Comparison of ENCODE assay signal across 16 cellular contexts in the genomic region with DNA sequence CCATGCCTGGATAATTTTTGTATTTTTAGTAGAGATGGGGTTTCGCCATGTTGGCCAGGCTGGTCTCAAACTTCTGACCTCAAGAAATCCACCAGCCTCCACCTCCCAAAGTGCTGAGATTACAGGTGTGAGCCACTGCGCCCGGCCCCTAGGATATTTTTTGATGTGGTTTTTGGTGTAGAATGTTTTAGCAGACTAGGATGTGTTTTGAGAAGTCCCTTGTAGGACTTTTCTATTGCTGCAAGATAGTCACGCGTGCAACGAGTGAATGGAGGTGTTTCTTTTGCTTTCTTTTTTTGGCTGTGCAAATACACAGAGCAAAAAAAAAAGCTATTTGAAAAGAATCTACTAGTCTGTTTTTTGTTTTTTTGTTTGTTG. TPM values are rescaled to one million over a fixed set of nuclear protein-coding genes. Genes with fewer than 3 reads are reported as not detected.
DNase-seq lines count a peak whose midpoint lies in the region; ATAC-seq, FAIRE-seq and TF ChIP-seq lines count a peak whose summit lies in the region.
"Had no signal": no experiment of that assay in that cellular context is flagged by ENCODE, and none has a peak within 500 bp of the region (broad histone marks: within the 10 kb centered on the region; RNA-seq: fewer than 3 reads in every experiment).

No MANE protein-coding gene starts in this region.

- H3K36me3 Mint-ChIP-seq in activated naive CD4-positive, alpha-beta T cell treated with anti-CD3 and anti-CD28 coated beads for 36 hours (ENCODE audit: low read depth): no peaks in the 10 kb centered on the region
- H3K36me3 Mint-ChIP-seq in activated naive CD4-positive, alpha-beta T cell treated with anti-CD3 and anti-CD28 coated beads, Interleukin-2, amount 50 U/mL, for 72 hours: peaks cover 0 to 11% of the 10 kb centered on the region in 2 donors

- no peaks in the 10 kb centered on the region for H3K9me3 Mint-ChIP-seq in activated naive CD4-positive, alpha-beta T cell treated with anti-CD3 and anti-CD28 coated beads for 36 hours
- H3K9me3 Mint-ChIP-seq in activated naive CD4-positive, alpha-beta T cell treated with anti-CD3 and anti-CD28 coated beads, Interleukin-2, amount 50 U/mL, for 72 hours: peaks cover 0 to 5% of the 10 kb centered on the region in 2 donors
- H3K9me3 Mint-ChIP-seq: GM23338 had no signal

- no peak for TF ChIP-seq EP300 in GM12878 (IDR thresholded peaks at IDR 0.05; ENCODE audit: borderline replicate concordance in 1 of 2, control insufficient read depth in 1 of 2, low read depth in 2 of 2, low read length in 2 of 2)
- no peak for TF ChIP-seq EP300 in suprapubic skin (IDR thresholded peaks at IDR 0.05)

- CTCF ChIA-PET in activated naive CD4-positive, alpha-beta T cell treated with anti-CD3 and anti-CD28 coated beads for 36 hours (lab: Charles Lee): no interaction called here
- CTCF ChIA-PET in Panc1 (lab: Charles Lee): no interaction called here
- CTCF ChIA-PET in GM12878 (lab: Yijun Ruan, JAX): interaction anchor here (1.0 kb wide), 1 partner anchor 14 kb away, joined by 3 read pairs; no protein-coding TSS in a partner anchor

- RAD21 ChIA-PET in GM12878 (lab: Charles Lee; ENCODE audit: unreplicated experiment): interaction anchor here (0.9 kb wide), 1 partner anchor 21 kb away, joined by 4 read pairs; no protein-coding TSS in a partner anchor

- no peak for TF ChIP-seq POLR2A in GM12878 (IDR thresholded peaks at IDR 0.05; ENCODE audit: low read depth, low read length)
- TF ChIP-seq POLR2A in suprapubic skin (IDR thresholded peaks at IDR 0.05): no peak

- in situ Hi-C loops in Panc1 (cut with HindIII; ENCODE audit: low pct_unique_long_range_greater_than_20kb, low sequenced_read_pairs): no loop called here
- in situ Hi-C loops in GM12878 (cut with MboI): no loop called here

- H3K4me3 ChIP-seq in Panc1 (ENCODE audit: low read depth in 2 of 2, low read length in 2 of 2) (no peak overlapping the region), GM12878 (no peak overlapping the region), suprapubic skin (no peak overlapping the region)
- H3K4me3 ChIP-seq: GM23338, K562 had no signal

- no peak overlapping the region for H3K27ac Mint-ChIP-seq in activated naive CD4-positive, alpha-beta T cell treated with anti-CD3 and anti-CD28 coated beads for 36 hours
- no peak overlapping the region for H3K27ac Mint-ChIP-seq in activated naive CD4-positive, alpha-beta T cell treated with anti-CD3 and anti-CD28 coated beads, Interleukin-2, amount 50 U/mL, for 72 hours
- H3K27ac Mint-ChIP-seq: GM23338 had no signal

- H3K27me3 Mint-ChIP-seq in activated naive CD4-positive, alpha-beta T cell treated with anti-CD3 and anti-CD28 coated beads for 36 hours (ENCODE audit: low read depth): no peaks in the 10 kb centered on the region

- H4K20me1 ChIP-seq in GM12878 (ENCODE audit: control insufficient read depth, insufficient read depth): no peaks in the 10 kb centered on the region

- POLR2A ChIA-PET in Panc1 (lab: Charles Lee) (no interaction called here), GM12878 (lab: Charles Lee) (interaction anchor here (1.5 kb wide), 1 partner anchor 14 kb away, joined by 3 read pairs; no protein-coding TSS in a partner anchor)

- H3K4me2 ChIP-seq in GM12878 (ENCODE audit: control insufficient read depth, insufficient read depth): no peak overlapping the region
- H3K4me2 ChIP-seq: GM23338 had no signal

- H3K27me3 ChIP-seq in Panc1 (ENCODE audit: control insufficient read depth, insufficient read depth, low read length) (no peaks in the 10 kb centered on the region), GM12878 (replicated peaks in 1 of 2; ENCODE audit: control insufficient read depth in 2 of 2, insufficient read depth in 2 of 2, low read length in 1 of 2) (no peaks in the 10 kb centered on the region), suprapubic skin (no peaks in the 10 kb centered on the region)

- DNase-seq in activated naive CD4-positive, alpha-beta T cell treated with anti-CD3 and anti-CD28 coated beads for 36 hours: peak; percentile 61
- DNase-seq in activated naive CD4-positive, alpha-beta T cell treated with anti-CD3 and anti-CD28 coated beads, Interleukin-2, amount 50 U/mL, for 72 hours (ENCODE audit: low spot score in 2 of 2): no peak
- DNase-seq in Panc1 (ENCODE audit: low read depth, low spot score) (no peak), GM12878 (ENCODE audit: low read depth, low spot score) (no peak), suprapubic skin (ENCODE audit: low spot score in 2 of 2) (no peak), HK-2 (ENCODE audit: unreplicated experiment) (no peak), caudate nucleus (lab: John Stamatoyannopoulos, UW) (no peak)
- DNase-seq: C1 segment of cervical spinal cord, NCI-H1436, NCI-H2029 treated with DMSO at 0.1 percent for 48 hours, NCI-H510A, NCI-H82, PC-3 had no signal

- no peaks in the 10 kb centered on the region for H3K36me3 ChIP-seq in Panc1 (ENCODE audit: control insufficient read depth, insufficient read depth, low read length)
- no peaks in the 10 kb centered on the region for H3K36me3 ChIP-seq in GM12878 (ENCODE audit: control insufficient read depth in 2 of 2, insufficient read depth in 2 of 2, low read length in 1 of 2)
- no peaks in the 10 kb centered on the region for H3K36me3 ChIP-seq in suprapubic skin

- H3K9ac ChIP-seq in GM12878 (ENCODE audit: control insufficient read depth, insufficient read depth, low read length): no peak overlapping the region

- no peak for FAIRE-seq in GM12878 (lab: Jason Lieb, UNC)
- FAIRE-seq: K562 had no signal

- H3K27ac ChIP-seq in Panc1 (ENCODE audit: low read length) (peak overlapping the region; percentile 73; the same call in 1 of the 2 replicates), GM12878 (ENCODE audit: control insufficient read depth, insufficient read depth) (no peak overlapping the region), suprapubic skin (peak overlapping the region; percentile 31), caudate nucleus (ENCODE audit: low read depth, low read length) (no peak overlapping the region)

- BruUV-seq in Panc1 (replicated peaks; lab: Mats Ljungman, UMichigan): no TSS peak
- BruUV-seq in GM12878 (replicated peaks; lab: Mats Ljungman, UMichigan): no TSS peak

- no peak overlapping the region for H3K4me3 Mint-ChIP-seq in activated naive CD4-positive, alpha-beta T cell treated with anti-CD3 and anti-CD28 coated beads for 36 hours
- H3K4me3 Mint-ChIP-seq: GM23338 had no signal

- 83% methylated on average over 6 of the region's 6 CpGs for WGBS in GM12878 (ENCODE audit: insufficient coverage, insufficient replicate concordance, low lambda C conversion rate, missing lambda C conversion rate)
- WGBS in suprapubic skin: 93% methylated on average over 6 of the region's 6 CpGs

- TF ChIP-seq CTCF in Panc1 (IDR thresholded peaks at IDR 0.05) (no peak), GM12878 (IDR thresholded peaks at IDR 0.05 in 2 of 3, conservative IDR thresholded peaks at IDR 0.05 in 1 of 3; ENCODE audit: control insufficient read depth in 2 of 3, extremely low read depth in 1 of 3, insufficient read depth in 1 of 3, low read depth in 3 of 3, low read length in 3 of 3) (no peak), suprapubic skin (IDR thresholded peaks at IDR 0.05) (no peak)

- no peaks in the 10 kb centered on the region for H3K79me2 ChIP-seq in GM12878 (ENCODE audit: control insufficient read depth, insufficient read depth, low read length)

- H3K4me1 ChIP-seq in Panc1 (ENCODE audit: control insufficient read depth, insufficient read depth, low read length) (peaks cover 24% of the 10 kb centered on the region), GM12878 (ENCODE audit: control insufficient read depth, insufficient read depth, low read length) (peaks cover 22% of the 10 kb centered on the region), suprapubic skin (peaks cover 24% of the 10 kb centered on the region)

- SMC1A ChIA-PET in GM12878 (lab: Charles Lee; ENCODE audit: uncharacterized antibody, unreplicated experiment): interaction anchor here (0.9 to 16.8 kb wide), 6 partner anchors 9 to 74 kb away, joined by 3 to 280 read pairs (median 3); no protein-coding TSS in a partner anchor

- H3K9me3 ChIP-seq in Panc1 (ENCODE audit: control insufficient read depth, insufficient read depth, low read depth, low read length) (peaks cover 6% of the 10 kb centered on the region; the same call in 1 of the 2 replicates), GM12878 (replicated peaks; ENCODE audit: control insufficient read depth, insufficient read depth, low read length) (no peaks in the 10 kb centered on the region; the same call in 2 of the 3 replicates), suprapubic skin (no peaks in the 10 kb centered on the region)

- no peak for TF ChIP-seq RAD21 in GM12878 (IDR thresholded peaks at IDR 0.05; ENCODE audit: insufficient read depth, low read depth, low read length)

- no peak overlapping the region for H2AFZ ChIP-seq in GM12878 (ENCODE audit: control insufficient read depth, low read depth, low read length)
- H2AFZ ChIP-seq: GM23338 had no signal

- H3K4me1 Mint-ChIP-seq in activated naive CD4-positive, alpha-beta T cell treated with anti-CD3 and anti-CD28 coated beads for 36 hours (ENCODE audit: low read depth): peaks cover 45% of the 10 kb centered on the region

- no peak for ATAC-seq in activated naive CD4-positive, alpha-beta T cell treated with anti-CD3 and anti-CD28 coated beads, Interleukin-2, amount 50 U/mL, for 72 hours
- ATAC-seq in Panc1 (no peak), GM12878 (no peak)
- ATAC-seq: GM23338, HCT116, K562, PC-3 had no signal

- intact Hi-C loops in activated naive CD4-positive, alpha-beta T cell treated with anti-CD3 and anti-CD28 coated beads for 36 hours (cut with micrococcal nuclease): no loop called here
- intact Hi-C loops in Panc1 (cut with micrococcal nuclease; ENCODE audit: unreplicated experiment) (no loop called here), GM12878 (cut with micrococcal nuclease; ENCODE audit: unreplicated experiment) (no loop called here)

RNA-seq across cellular contexts. Expression of a gene that starts 29.8 kb away (rescaled TPM):
- 10 to 100 TPM; 78.9 to 82.1 TPM for total RNA-seq in activated naive CD4-positive, alpha-beta T cell treated with anti-CD3 and anti-CD28 coated beads for 36 hours
- total RNA-seq in activated naive CD4-positive, alpha-beta T cell treated with anti-CD3 and anti-CD28 coated beads, Interleukin-2, amount 50 U/mL, for 72 hours: 100 to 1,000 TPM in 1 of 2 donors, 10 to 100 TPM in 1; 85.2 to 126 TPM
- total RNA-seq in Panc1 (2021; ENCODE audit: unreplicated experiment): 177 TPM
- polyA plus RNA-seq in Panc1 (2012; ENCODE audit: insufficient read length): 108 TPM
- total RNA-seq in GM12878 (2013; cell fraction: nucleolus; rRNA removed): 102 and 109 TPM in 2 replicates
- 17.6 and 19.9 TPM in 2 replicates for total RNA-seq in GM12878 (2014; rRNA removed)
- total RNA-seq in GM12878 (2014; rRNA removed; fragmentation: Illumina TruSeq; extraction: Trizol): 16.1 and 16.2 TPM in 2 replicates
- 42.1 and 47.3 TPM in 2 replicates for total RNA-seq in GM12878 (2021)
- 25.2 TPM for polyA plus RNA-seq in GM12878 (2011; ENCODE audit: low read depth)
- 31.5 and 32.0 TPM in 2 replicates for polyA plus RNA-seq in GM12878 (2011; rRNA removed)
- polyA plus RNA-seq in GM12878 (2011; cell fraction: cytosol; rRNA removed): 29.9 and 31.3 TPM in 2 replicates
- polyA plus RNA-seq in GM12878 (2011; cell fraction: nucleus; rRNA removed): 60.5 and 74.6 TPM in 2 replicates
- 49.8 and 49.9 TPM in 2 replicates for polyA plus RNA-seq in GM12878 (2012)
- 21.6 and 26.4 TPM in 2 replicates for polyA plus RNA-seq in GM12878 (2014; fragmentation: Illumina TruSeq; extraction: Trizol)
- 10 to 100 TPM in 1 of 2 experiments, 1 to 10 TPM in 1; 7.4 to 15.4 TPM for polyA plus RNA-seq in GM12878 (2014; fragmentation: Nextera tagmentation; extraction: Ambion mirVana)
- polyA plus RNA-seq in GM12878 (2014; rRNA removed): 20.2 and 25.4 TPM in 2 replicates
- 10 to 100 TPM; 48.6 to 54.1 TPM for polyA plus RNA-seq in GM12878 (2016; fragmentation: Nextera tagmentation; extraction: Ambion mirVana)
- polyA minus RNA-seq in GM12878 (2011; rRNA and poly(A)+ RNA removed): 78.3 and 96.8 TPM in 2 replicates
- 15.2 and 23.9 TPM in 2 replicates for polyA minus RNA-seq in GM12878 (2011; cell fraction: cytosol; rRNA and poly(A)+ RNA removed)
- 201 and 273 TPM in 2 replicates for polyA minus RNA-seq in GM12878 (2011; cell fraction: nucleus; rRNA and poly(A)+ RNA removed)
- 100 to 1,000 TPM; 242 to 484 (median 276) TPM for total RNA-seq in suprapubic skin

Comparison
In these comparisons a context has a peak if more than half of its experiments do, and no peak if none do; other contexts are left out.
1. H3K27ac ChIP-seq: peak in Panc1 (single experiment) and suprapubic skin (single experiment); none in GM12878 (single experiment) and caudate nucleus (single experiment).